17 cellular contexts compared by ENCODE assay signal in genomic region chr4:173699841-173700475, GRCh38.
DNase-seq lines count a peak whose midpoint lies in the region; TF ChIP-seq lines count a peak whose summit lies in the region.
"Had no signal": no experiment of that assay in that cellular context is flagged by ENCODE, and none has a peak within 500 bp of the region (broad histone marks: within the 10 kb centered on the region; RNA-seq: fewer than 3 reads in every experiment).

No MANE protein-coding gene starts in this region.

- intact Hi-C loops in A673 (cut with micrococcal nuclease; ENCODE audit: unreplicated experiment), result no loop called here
- intact Hi-C loops in head of caudate nucleus (cut with DNase I), result no loop called here

- DNase-seq in A673 (ENCODE audit: low spot score), result peak; percentile 64
- peak; percentile 70 for DNase-seq in COLO829 (ENCODE audit: low spot score)
- DNase-seq in SK-N-MC (ENCODE audit: low read depth, low spot score), result peak; percentile 80
- DNase-seq in head of caudate nucleus, result no peak
- no peak for DNase-seq in COR-L47 (lab: John Stamatoyannopoulos, UW)
- DNase-seq in HT-29 (ENCODE audit: low spot score), result no peak
- DNase-seq: Calu3; CD4-positive, CD25-positive, alpha-beta regulatory T cell; CD8-positive, alpha-beta T cell; DMS53; DMS79 treated with DMSO at 0.1 percent for 48 hours; GF-D8; GM23248; H7; HCEC 1CT had no signal

- TF ChIP-seq CTCF in A673 (conservative IDR thresholded peaks at IDR 0.05; ENCODE audit: low read depth, low read length), result no peak

- BruUV-seq in A673 (replicated peaks; lab: Mats Ljungman, UMichigan), result no TSS peak

- H3K4me1 ChIP-seq in A673 (ENCODE audit: insufficient read depth, low read length, poor library complexity, severe bottlenecking), result peaks cover 18% of the 10 kb centered on the region
- H3K4me1 ChIP-seq: BLaER1 had no signal

- POLR2A ChIA-PET in A673 (lab: Charles Lee; ENCODE audit: low non-redundant PET), result no interaction called here

- H3K4me3 ChIP-seq in A673 (ENCODE audit: low read depth, low read length, poor library complexity, severe bottlenecking), result no peak overlapping the region
- peak overlapping the region; percentile 55 for H3K4me3 ChIP-seq in SK-N-MC
- H3K4me3 ChIP-seq: BLaER1, GM23248 had no signal

- CTCF ChIA-PET in A673 (lab: Charles Lee), result no interaction called here

- peak overlapping the region; percentile 43 for H3K9ac ChIP-seq in SK-N-MC (ENCODE audit: insufficient read length)
- H3K9ac ChIP-seq: BLaER1, GM23248 had no signal

- H3K27ac ChIP-seq in A673 (ENCODE audit: low read depth, low read length, poor library complexity, severe bottlenecking), result peak overlapping the region; percentile 19
- peak overlapping the region; percentile 86 for H3K27ac ChIP-seq in SK-N-MC
- H3K27ac ChIP-seq: BLaER1, C4-2B, GM23248 had no signal

- H3K36me3 ChIP-seq in A673 (ENCODE audit: insufficient read depth, low read length, poor library complexity, severe bottlenecking), result no peaks in the 10 kb centered on the region
- H3K36me3 ChIP-seq in SK-N-MC (ENCODE audit: insufficient read depth, low read length), result no peaks in the 10 kb centered on the region
- H3K36me3 ChIP-seq: BLaER1 had no signal

- H3K9me3 ChIP-seq in A673 (ENCODE audit: low read depth, low read length, poor library complexity, severe bottlenecking), result no peaks in the 10 kb centered on the region
- H3K9me3 ChIP-seq in SK-N-MC (ENCODE audit: low read depth, low read length), result no peaks in the 10 kb centered on the region
- H3K9me3 ChIP-seq: BLaER1 had no signal

- no peaks in the 10 kb centered on the region for H3K27me3 ChIP-seq in A673 (replicated peaks; ENCODE audit: insufficient read depth, low read depth, low read length, poor library complexity)
- H3K27me3 ChIP-seq: BLaER1 had no signal

Comparison
In these comparisons a context has a peak if more than half of its experiments do, and no peak if none do; other contexts are left out.
1. DNase-seq: peak in A673 (single experiment), COLO829 (single experiment) and SK-N-MC (single experiment); none in head of caudate nucleus (0 of 42), COR-L47 (single experiment) and HT-29 (single experiment).